Comparison of ENCODE assay signal across 8 cellular contexts in genomic region chr20:56467969-56468316, GRCh38. TPM values are rescaled to one million over a fixed set of nuclear protein-coding genes. Genes with fewer than 3 reads are reported as not detected.
DNase-seq lines count a peak whose midpoint lies in the region; ATAC-seq and TF ChIP-seq lines count a peak whose summit lies in the region.

No MANE protein-coding gene starts in this region.

- no peak for DNase-seq in SJCRH30
- DNase-seq in foreskin fibroblast: no peak
- DNase-seq in RKO (ENCODE audit: low spot score): no peak
- no peak for DNase-seq in NCI-H2227 (lab: John Stamatoyannopoulos, UW; ENCODE audit: unreplicated experiment)
- no peak for DNase-seq in NCI-H2107 treated with DMSO at 0.1 percent for 48 hours (lab: John Stamatoyannopoulos, UW; ENCODE audit: unreplicated experiment)
- DNase-seq in GM10248 (ENCODE audit: extremely low spot score): no peak

- TF ChIP-seq CTCF in foreskin fibroblast (IDR thresholded peaks at IDR 0.05; ENCODE audit: low read depth, low read length): no peak
- TF ChIP-seq CTCF in GM10248 (IDR thresholded peaks at IDR 0.05; ENCODE audit: control extremely low read depth, extremely low read depth, low read depth, missing control alignments): no peak

- POLR2A ChIA-PET in GM10248 (lab: Yijun Ruan, JAX): no interaction called here

- no peaks in the 10 kb centered on the region for H3K9me3 ChIP-seq in SJCRH30 (replicated peaks)

- H3K36me3 ChIP-seq in SJCRH30: peaks cover 6% of the 10 kb centered on the region

- H3K4me3 ChIP-seq in SJCRH30: peak overlapping the region; percentile 80
- H3K4me3 ChIP-seq in foreskin fibroblast (ENCODE audit: low read depth in 1 of 2, low read length in 2 of 2): peak overlapping the region; percentile 81 to 100
- peak overlapping the region; percentile 56 to 91 (median 84) for H3K4me3 ChIP-seq in skin epidermis

- ATAC-seq in GM21723 (IDR thresholded peaks at IDR 0.05; ENCODE audit: unreplicated experiment): peak; percentile 5

- peak overlapping the region; percentile 41; the same call in 1 of the 2 replicates for H3K27ac ChIP-seq in SJCRH30
- peak overlapping the region in 20 of 21 experiments; percentile 30 to 93 (median 86) for H3K27ac ChIP-seq in skin epidermis

- CTCF ChIA-PET in GM10248 (lab: Yijun Ruan, JAX): interaction anchor here (1.0 kb wide), 1 partner anchor 44 kb away, joined by 3 read pairs; no protein-coding TSS in a partner anchor

- no peaks in the 10 kb centered on the region for H3K27me3 ChIP-seq in SJCRH30

- H3K4me1 ChIP-seq in SJCRH30: peaks cover 6% of the 10 kb centered on the region; the same call in 1 of the 2 replicates

RNA-seq across cellular contexts. Expression of gene RTF2, which starts 0.5 kb away (rescaled TPM):
- 188 and 199 TPM in 2 replicates for total RNA-seq in SJCRH30 (2014; rRNA removed; shearing (Covaris generic))

RNA-seq across cellular contexts. Expression of gene CASS4, which starts 55.9 kb away (rescaled TPM):
- total RNA-seq in SJCRH30 (2014; rRNA removed; shearing (Covaris generic)): 4.9 and 5.1 TPM in 2 replicates

RNA-seq across cellular contexts. Expression of gene FAM209A, which starts 56.6 kb away (rescaled TPM):
- not detected in 2 replicates for total RNA-seq in SJCRH30 (2014; rRNA removed; shearing (Covaris generic))
